ENCODE assay signal across 10 cellular contexts in genomic region chr13:94329277-94329676, GRCh38.
DNase-seq lines count a peak whose midpoint lies in the region; ATAC-seq and TF ChIP-seq lines count a peak whose summit lies in the region.
"Had no signal": no experiment of that assay in that cellular context is flagged by ENCODE, and none has a peak within 500 bp of the region (broad histone marks: within the 10 kb centered on the region; RNA-seq: fewer than 3 reads in every experiment).

No MANE protein-coding gene starts in this region.

- H3K36me3 Mint-ChIP-seq in stimulated activated effector memory CD8-positive, alpha-beta T cell treated with anti-CD3 and anti-CD28 coated beads, Interleukin-12 subunit alpha, Interleukin-12 subunit beta, amount 100 ng/mL, for 72 hours = no peaks in the 10 kb centered on the region
- peaks cover 5% of the 10 kb centered on the region for H3K36me3 Mint-ChIP-seq in nephron progenitor cell (ENCODE audit: low read depth)

- H3K4me1 ChIP-seq in hepatocyte (ENCODE audit: insufficient read depth) = peaks cover 31% of the 10 kb centered on the region

- ATAC-seq in stimulated activated effector memory CD8-positive, alpha-beta T cell treated with anti-CD3 and anti-CD28 coated beads, Interleukin-12 subunit alpha, Interleukin-12 subunit beta, amount 100 ng/mL, for 72 hours = no peak

- H3K4me1 Mint-ChIP-seq in stimulated activated effector memory CD8-positive, alpha-beta T cell treated with anti-CD3 and anti-CD28 coated beads, Interleukin-12 subunit alpha, Interleukin-12 subunit beta, amount 100 ng/mL, for 72 hours = peaks cover 44% of the 10 kb centered on the region
- peaks cover 77% of the 10 kb centered on the region for H3K4me1 Mint-ChIP-seq in nephron progenitor cell

- in situ Hi-C loops in astrocyte of the cerebellum (cut with HindIII; ENCODE audit: low sequenced_read_pairs) = no loop called here

- H3K36me3 ChIP-seq in KOPT-K1 (ENCODE audit: insufficient read depth, low read length) (no peaks in the 10 kb centered on the region), hepatocyte (replicated peaks; ENCODE audit: insufficient read depth, low read depth) (no peaks in the 10 kb centered on the region)

- H3K27me3 Mint-ChIP-seq in nephron progenitor cell (ENCODE audit: low read depth, poor library complexity) = peaks cover 3% of the 10 kb centered on the region

- peaks cover 8% of the 10 kb centered on the region for H3K9me3 Mint-ChIP-seq in stimulated activated effector memory CD8-positive, alpha-beta T cell treated with anti-CD3 and anti-CD28 coated beads, Interleukin-12 subunit alpha, Interleukin-12 subunit beta, amount 100 ng/mL, for 72 hours
- peaks cover 4% of the 10 kb centered on the region for H3K9me3 Mint-ChIP-seq in nephron progenitor cell
- H3K9me3 Mint-ChIP-seq: activated T-cell treated with anti-CD3 and anti-CD28 coated beads, Interleukin-2, amount 50 U/mL, for 4 hours had no signal

- H3K4me3 ChIP-seq in astrocyte of the cerebellum (ENCODE audit: low read depth, low read length) = no peak overlapping the region
- H3K4me3 ChIP-seq in hepatocyte = no peak overlapping the region

- DNase-seq in astrocyte of the cerebellum (ENCODE audit: low read depth) (peak; percentile 83), hepatocyte (ENCODE audit: low spot score) (no peak), ecto neural progenitor cell (ENCODE audit: low spot score) (no peak), retina (no peak), nephron progenitor cell (no peak)
- DNase-seq in stimulated activated effector memory CD8-positive, alpha-beta T cell treated with anti-CD3 and anti-CD28 coated beads, Interleukin-12 subunit alpha, Interleukin-12 subunit beta, amount 100 ng/mL, for 72 hours (ENCODE audit: low spot score in 2 of 2) = no peak
- DNase-seq: activated T-cell treated with anti-CD3 and anti-CD28 coated beads, Interleukin-2, amount 50 U/mL, for 4 hours; caudate nucleus; Karpas-422 had no signal

- 68% methylated on average over 7 of the region's 7 CpGs for WGBS in hepatocyte (ENCODE audit: low lambda C conversion rate, missing lambda C conversion rate)

- H3K4me3 Mint-ChIP-seq in stimulated activated effector memory CD8-positive, alpha-beta T cell treated with anti-CD3 and anti-CD28 coated beads, Interleukin-12 subunit alpha, Interleukin-12 subunit beta, amount 100 ng/mL, for 72 hours = peak overlapping the region; percentile 25
- H3K4me3 Mint-ChIP-seq in nephron progenitor cell = no peak overlapping the region

- no peaks in the 10 kb centered on the region for H4K20me1 ChIP-seq in hepatocyte (ENCODE audit: insufficient read depth, poor library complexity, severe bottlenecking)

- no peaks in the 10 kb centered on the region for H3K9me3 ChIP-seq in KOPT-K1 (ENCODE audit: insufficient read depth, low read length, poor library complexity, severe bottlenecking)
- no peaks in the 10 kb centered on the region for H3K9me3 ChIP-seq in hepatocyte (ENCODE audit: low read depth)

- peak overlapping the region; percentile 10 for H3K4me2 ChIP-seq in hepatocyte

- peak overlapping the region; percentile 87 for H3K27ac Mint-ChIP-seq in stimulated activated effector memory CD8-positive, alpha-beta T cell treated with anti-CD3 and anti-CD28 coated beads, Interleukin-12 subunit alpha, Interleukin-12 subunit beta, amount 100 ng/mL, for 72 hours
- no peak overlapping the region for H3K27ac Mint-ChIP-seq in nephron progenitor cell

- peak overlapping the region; percentile 90 for H3K27ac ChIP-seq in KOPT-K1 (ENCODE audit: low read depth, low read length, poor library complexity, severe bottlenecking)
- peak overlapping the region; percentile 45 for H3K27ac ChIP-seq in hepatocyte

- no peaks in the 10 kb centered on the region for H3K9me2 ChIP-seq in hepatocyte (replicated peaks; ENCODE audit: insufficient read depth)

- TF ChIP-seq CTCF in astrocyte of the cerebellum (IDR thresholded peaks at IDR 0.05; ENCODE audit: low read depth, low read length, missing control alignments) (no peak), hepatocyte (IDR thresholded peaks at IDR 0.05; ENCODE audit: poor library complexity) (no peak), nephron progenitor cell (IDR thresholded peaks at IDR 0.05) (no peak)

- H2AFZ ChIP-seq in hepatocyte = no peak overlapping the region

- H3K79me2 ChIP-seq in hepatocyte = no peaks in the 10 kb centered on the region

- no peaks in the 10 kb centered on the region for H3K27me3 ChIP-seq in hepatocyte
